In genomic region chr17:50180066-50180465, GRCh38 we compare ENCODE assay signal across 1 cellular context.
TF ChIP-seq lines count a peak whose summit lies in the region.

No MANE protein-coding gene starts in this region.

TF ChIP-seq in SK-N-SH, 30 proteins besides CTCF, POLR2A, EP300 and RAD21:
- TF ChIP-seq RXRA (IDR thresholded peaks at IDR 0.05; ENCODE audit: borderline replicate concordance, low read depth) (no peak), MXI1 (IDR thresholded peaks at IDR 0.05; ENCODE audit: low read depth, low read length) (no peak), TAF1 (IDR thresholded peaks at IDR 0.05; ENCODE audit: borderline replicate concordance, low read depth, low read length) (no peak), GABPA (IDR thresholded peaks at IDR 0.05; ENCODE audit: low read depth) (no peak), TEAD4 (IDR thresholded peaks at IDR 0.05; ENCODE audit: borderline replicate concordance, insufficient read depth) (no peak), RCOR1 (IDR thresholded peaks at IDR 0.05; ENCODE audit: low read length) (no peak), PBX3 (IDR thresholded peaks at IDR 0.05) (no peak), MEF2A (IDR thresholded peaks at IDR 0.05; ENCODE audit: borderline replicate concordance, low read depth) (no peak), FOXM1 (IDR thresholded peaks at IDR 0.05; ENCODE audit: low read depth) (no peak), YY1 (IDR thresholded peaks at IDR 0.05; ENCODE audit: low read depth) (no peak), SMC3 (IDR thresholded peaks at IDR 0.05; ENCODE audit: low read depth, low read length) (no peak), SIN3A (IDR thresholded peaks at IDR 0.05; ENCODE audit: borderline replicate concordance, low read depth, low read length) (no peak), POLR2AphosphoS5 (IDR thresholded peaks at IDR 0.05; ENCODE audit: low read depth, low read length) (no peak), CHD2 (IDR thresholded peaks at IDR 0.05; ENCODE audit: low read length, partially characterized antibody) (no peak), ELF1 (IDR thresholded peaks at IDR 0.05) (no peak), JUND (IDR thresholded peaks at IDR 0.05) (no peak), FOXJ3 (CRISPR knock-in tag; IDR thresholded peaks at IDR 0.05) (no peak), FOSL2 (IDR thresholded peaks at IDR 0.05; ENCODE audit: borderline replicate concordance, low read depth) (no peak), EZH2phosphoT487 (IDR thresholded peaks at IDR 0.05; ENCODE audit: borderline replicate concordance, low read depth) (no peak)
